2 cellular contexts compared by ENCODE assay signal in genomic region chr1:229122606-229123005, GRCh38.
TF ChIP-seq lines count a peak whose summit lies in the region.

No MANE protein-coding gene starts in this region.

TF ChIP-seq in HepG2, 621 proteins besides CTCF, POLR2A, EP300 and RAD21 (continued from another document):
- TF ChIP-seq ZBTB34 (CRISPR knock-in tag; IDR thresholded peaks at IDR 0.05) (no peak), PBX2 (CRISPR knock-in tag; IDR thresholded peaks at IDR 0.05) (no peak), GATAD1 (CRISPR knock-in tag; IDR thresholded peaks at IDR 0.05) (no peak), PAF1 (CRISPR knock-in tag; IDR thresholded peaks at IDR 0.05) (no peak), KLF15 (CRISPR knock-in tag; IDR thresholded peaks at IDR 0.05; ENCODE audit: borderline replicate concordance) (no peak), ASH2L (IDR thresholded peaks at IDR 0.05; ENCODE audit: insufficient read length, low read depth, low read length) (no peak), SMAD9 (CRISPR knock-in tag; IDR thresholded peaks at IDR 0.05) (no peak), CREBL2 (CRISPR knock-in tag; IDR thresholded peaks at IDR 0.05; ENCODE audit: borderline replicate concordance) (no peak), SRSF4 (IDR thresholded peaks at IDR 0.05; ENCODE audit: low read depth, low read length, poor library complexity, severe bottlenecking) (no peak)

TF ChIP-seq in HEK293, 187 proteins besides CTCF, POLR2A, EP300 and RAD21 (continued from another document):
- no peak for TF ChIP-seq TSHZ1 (tag by site-specific recombination; IDR thresholded peaks at IDR 0.05; ENCODE audit: borderline replicate concordance)
- no peak for TF ChIP-seq ZNF629 (tag by site-specific recombination; IDR thresholded peaks at IDR 0.05)
- no peak for TF ChIP-seq ZBTB49 (tag by site-specific recombination; IDR thresholded peaks at IDR 0.05; ENCODE audit: low read depth)
